27 cellular contexts compared by ENCODE assay signal in genomic region chr4:8245879-8246833, GRCh38. TPM values are rescaled to one million over a fixed set of nuclear protein-coding genes. Genes with fewer than 3 reads are reported as not detected.
DNase-seq lines count a peak whose midpoint lies in the region; ATAC-seq, FAIRE-seq and TF ChIP-seq lines count a peak whose summit lies in the region.
"Had no signal": no experiment of that assay in that cellular context is flagged by ENCODE, and none has a peak within 500 bp of the region (broad histone marks: within the 10 kb centered on the region; RNA-seq: fewer than 3 reads in every experiment).

No MANE protein-coding gene starts in this region.

- ATAC-seq in gastrocnemius medialis: no peak
- ATAC-seq: activated T-cell treated with anti-CD3 and anti-CD28 coated beads, Interleukin-2, amount 50 U/mL, for 4 hours had no signal

- H3K36me3 Mint-ChIP-seq in CD14-positive monocyte: peaks cover 20 to 24% of the 10 kb centered on the region in 2 donors
- no peaks in the 10 kb centered on the region for H3K36me3 Mint-ChIP-seq in activated naive CD4-positive, alpha-beta T cell treated with anti-CD3 and anti-CD28 coated beads for 36 hours (ENCODE audit: low read depth)
- H3K36me3 Mint-ChIP-seq: immature natural killer cell, type B pancreatic cell had no signal

- no peak for FAIRE-seq in kidney (lab: Jason Lieb, UNC)
- FAIRE-seq: D721Med had no signal

- peaks cover 4 to 6% of the 10 kb centered on the region in 2 donors for H3K4me1 ChIP-seq in kidney (ENCODE audit: control insufficient read depth in 1 of 2, insufficient read depth in 1 of 2, low read depth in 1 of 2, low read length in 2 of 2)
- H3K4me1 ChIP-seq in gastrocnemius medialis: peaks cover 8 to 15% of the 10 kb centered on the region in 2 donors

- TF ChIP-seq CTCF in CD14-positive monocyte (IDR thresholded peaks at IDR 0.05): no peak
- TF ChIP-seq CTCF in NB4 (IDR thresholded peaks at IDR 0.05; ENCODE audit: low read depth, low read length): no peak
- no peak for TF ChIP-seq CTCF in kidney (IDR thresholded peaks at IDR 0.05; ENCODE audit: borderline replicate concordance, extremely low read depth, insufficient read depth)
- no peak for TF ChIP-seq CTCF in gastrocnemius medialis (IDR thresholded peaks at IDR 0.05 in 4 of 5, conservative IDR thresholded peaks at IDR 0.05 in 1 of 5)

- no peaks in the 10 kb centered on the region for H3K27me3 ChIP-seq in gastrocnemius medialis
- H3K27me3 ChIP-seq: cardiac muscle cell, MG63, neutrophil had no signal

- DNase-seq in CD14-positive monocyte (ENCODE audit: low spot score) (peak; percentile 30), NB4 (ENCODE audit: low read depth) (peak; percentile 64), kidney (peak; percentile 67), gastrocnemius medialis (no peak), NCI-H1417 (lab: John Stamatoyannopoulos, UW) (no peak), putamen (ENCODE audit: low spot score) (no peak), NCI-H82 (lab: John Stamatoyannopoulos, UW) (no peak)
- no peak for DNase-seq in activated naive CD4-positive, alpha-beta T cell treated with anti-CD3 and anti-CD28 coated beads for 36 hours
- DNase-seq: activated CD4-positive, alpha-beta T cell treated with anti-CD3 and anti-CD28 coated beads for 1 hour; activated naive CD4-positive, alpha-beta T cell; activated T-cell treated with anti-CD3 and anti-CD28 coated beads, Interleukin-2, amount 50 U/mL, for 4 hours; amniotic stem cell; immature natural killer cell; MG63; NCI-H1694; NCI-H2171; NCI-H526 treated with DMSO at 0.1 percent for 48 hours; stimulated activated CD4-positive, alpha-beta T cell treated with anti-CD3 and anti-CD28 coated beads, Interleukin-4, amount 100 ng/mL, for 24 hours; stimulated activated naive CD4-positive, alpha-beta T cell treated with Interleukin-2 at 50 U/mL for 16 hours had no signal

- H3K9ac ChIP-seq in kidney (ENCODE audit: low read length in 2 of 2): no peak overlapping the region

- H3K4me3 ChIP-seq in NB4 (ENCODE audit: low read depth, low read length) (no peak overlapping the region), kidney (ENCODE audit: low read length in 2 of 2) (no peak overlapping the region), gastrocnemius medialis (no peak overlapping the region)
- H3K4me3 ChIP-seq: cardiac muscle cell, HAP-1, MG63 had no signal

- H3K27ac Mint-ChIP-seq in CD14-positive monocyte: peak overlapping the region in 1 of 7 donors; percentile 50
- H3K27ac Mint-ChIP-seq in activated naive CD4-positive, alpha-beta T cell treated with anti-CD3 and anti-CD28 coated beads for 36 hours: no peak overlapping the region
- H3K27ac Mint-ChIP-seq: type B pancreatic cell had no signal

- peaks cover 1 to 4% (median 3%) of the 10 kb centered on the region in 3 donors for H3K27me3 Mint-ChIP-seq in CD14-positive monocyte (ENCODE audit: low read depth in 3 of 3)
- H3K27me3 Mint-ChIP-seq in activated naive CD4-positive, alpha-beta T cell treated with anti-CD3 and anti-CD28 coated beads for 36 hours (ENCODE audit: low read depth): no peaks in the 10 kb centered on the region

- H3K36me3 ChIP-seq in kidney (ENCODE audit: control insufficient read depth in 1 of 2, insufficient read depth in 2 of 2, low read length in 2 of 2) (peaks cover 0 to 6% of the 10 kb centered on the region in 2 donors), gastrocnemius medialis (no peaks in the 10 kb centered on the region)
- H3K36me3 ChIP-seq: cardiac muscle cell, HAP-1, MG63, neutrophil had no signal

- CTCF ChIA-PET in activated naive CD4-positive, alpha-beta T cell treated with anti-CD3 and anti-CD28 coated beads for 36 hours (lab: Charles Lee): interaction anchor here (1.1 to 2.2 kb wide), 2 partner anchors 69 to 156 kb away, joined by 6 read pairs; no protein-coding TSS in a partner anchor

- in situ Hi-C loops in gastrocnemius medialis (cut with MboI; ENCODE audit: low sequenced_read_pairs in 4 of 4): no loop called here

- TF ChIP-seq POLR2A in NB4 (IDR thresholded peaks at IDR 0.05; ENCODE audit: extremely low read depth, insufficient read length): no peak
- no peak for TF ChIP-seq POLR2A in gastrocnemius medialis (IDR thresholded peaks at IDR 0.05)

- no peak overlapping the region for H3K4me3 Mint-ChIP-seq in CD14-positive monocyte
- no peak overlapping the region for H3K4me3 Mint-ChIP-seq in activated naive CD4-positive, alpha-beta T cell treated with anti-CD3 and anti-CD28 coated beads for 36 hours
- H3K4me3 Mint-ChIP-seq: activated T-cell treated with anti-CD3 and anti-CD28 coated beads, Interleukin-2, amount 50 U/mL, for 4 hours; immature natural killer cell; type B pancreatic cell had no signal

- peaks cover 0 to 6% (median 0%) of the 10 kb centered on the region in 7 donors for H3K9me3 Mint-ChIP-seq in CD14-positive monocyte
- H3K9me3 Mint-ChIP-seq in activated naive CD4-positive, alpha-beta T cell treated with anti-CD3 and anti-CD28 coated beads for 36 hours: no peaks in the 10 kb centered on the region
- H3K9me3 Mint-ChIP-seq: activated T-cell treated with anti-CD3 and anti-CD28 coated beads, Interleukin-2, amount 50 U/mL, for 4 hours; immature natural killer cell; type B pancreatic cell had no signal

- intact Hi-C loops in CD14-positive monocyte (cut with micrococcal nuclease) (no loop called here), kidney (cut with DNase I) (loop anchor here (10.0 kb wide), 1 partner anchor 159 kb away; no protein-coding TSS in a partner anchor), gastrocnemius medialis (cut with DNase I; ENCODE audit: low total_unique reads) (no loop called here)
- intact Hi-C loops in activated naive CD4-positive, alpha-beta T cell treated with anti-CD3 and anti-CD28 coated beads for 36 hours (cut with micrococcal nuclease): no loop called here

- H3K9me3 ChIP-seq in kidney (ENCODE audit: control insufficient read depth in 1 of 2, low read length in 2 of 2): no peaks in the 10 kb centered on the region
- H3K9me3 ChIP-seq in gastrocnemius medialis: no peaks in the 10 kb centered on the region
- H3K9me3 ChIP-seq: HAP-1, MG63, neutrophil had no signal

- H3K4me1 Mint-ChIP-seq in CD14-positive monocyte: peaks cover 28% of the 10 kb centered on the region
- no peaks in the 10 kb centered on the region for H3K4me1 Mint-ChIP-seq in activated naive CD4-positive, alpha-beta T cell treated with anti-CD3 and anti-CD28 coated beads for 36 hours (ENCODE audit: low read depth)

- H3K27ac ChIP-seq in kidney (ENCODE audit: low read depth in 2 of 2, low read length in 2 of 2) (no peak overlapping the region), gastrocnemius medialis (peak overlapping the region; percentile 56 to 68 (median 62))
- H3K27ac ChIP-seq: C4-2B, cardiac muscle cell, neutrophil had no signal

RNA-seq across cellular contexts. Expression of gene HTRA3, which starts 23.4 kb away (rescaled TPM):
- polyA plus RNA-seq in CD14-positive monocyte: not detected
- total RNA-seq in kidney: 1.7 TPM
- 6.5 TPM for polyA plus RNA-seq in kidney (ENCODE audit: insufficient read depth, low read depth, low replicate concordance)
- 10 to 100 TPM in 3 of 4 donors, 1 to 10 TPM in 1; 8.4 to 22.2 (median 16.0) TPM for total RNA-seq in gastrocnemius medialis
- total RNA-seq in activated naive CD4-positive, alpha-beta T cell treated with anti-CD3 and anti-CD28 coated beads for 36 hours: not detected
- total RNA-seq: activated CD8-positive, alpha-beta memory T cell treated with anti-CD3 and anti-CD28 coated beads for 36 hours; activated T-cell treated with anti-CD3 and anti-CD28 coated beads, Interleukin-2, amount 50 U/mL, for 4 hours; OCI-LY7 had no signal
- polyA plus RNA-seq: immature natural killer cell had no signal

RNA-seq across cellular contexts. Expression of gene SH3TC1, which starts 47.1 kb away (rescaled TPM):
- polyA plus RNA-seq in CD14-positive monocyte: 10 to 100 TPM; 36.9 to 41.9 TPM
- 127 TPM for total RNA-seq in kidney
- polyA plus RNA-seq in kidney (ENCODE audit: insufficient read depth, low read depth, low replicate concordance): 43.1 TPM
- total RNA-seq in gastrocnemius medialis: 1 to 10 TPM; 2.9 to 8.5 (median 5.8) TPM
- total RNA-seq in activated naive CD4-positive, alpha-beta T cell treated with anti-CD3 and anti-CD28 coated beads for 36 hours: 10 to 100 TPM; 17.9 to 23.6 TPM

Comparison
In these comparisons a context has a peak if more than half of its experiments do, and no peak if none do; other contexts are left out.
1. DNase-seq: peak in CD14-positive monocyte (single experiment), NB4 (single experiment) and kidney (single experiment); none in gastrocnemius medialis (0 of 2), NCI-H1417 (0 of 3), putamen (single experiment), NCI-H82 (single experiment) and activated naive CD4-positive, alpha-beta T cell treated with anti-CD3 and anti-CD28 coated beads for 36 hours (single experiment).
2. H3K27ac ChIP-seq: peak in gastrocnemius medialis (4 of 4); none in kidney (0 of 2).